Comparison of ENCODE assay signal across 16 cellular contexts in genomic region chr2:168234407-168235085, GRCh38. TPM values are rescaled to one million over a fixed set of nuclear protein-coding genes. Genes with fewer than 3 reads are reported as not detected.
DNase-seq lines count a peak whose midpoint lies in the region; ATAC-seq and TF ChIP-seq lines count a peak whose summit lies in the region.
"Had no signal": no experiment of that assay in that cellular context is flagged by ENCODE, and none has a peak within 500 bp of the region (broad histone marks: within the 10 kb centered on the region; RNA-seq: fewer than 3 reads in every experiment).

No MANE protein-coding gene starts in this region.

- peaks cover 3% of the 10 kb centered on the region for H3K9me3 Mint-ChIP-seq in CD8-positive, alpha-beta T cell
- no peaks in the 10 kb centered on the region for H3K9me3 Mint-ChIP-seq in activated naive CD8-positive, alpha-beta T cell (ENCODE audit: low read depth)
- peaks cover 0 to 6% (median 3%) of the 10 kb centered on the region in 11 donors for H3K9me3 Mint-ChIP-seq in naive thymus-derived CD4-positive, alpha-beta T cell

- peaks cover 42% of the 10 kb centered on the region for H3K4me1 Mint-ChIP-seq in CD8-positive, alpha-beta T cell (ENCODE audit: low read depth)
- H3K4me1 Mint-ChIP-seq in activated naive CD8-positive, alpha-beta T cell (ENCODE audit: low read depth) = peaks cover 48% of the 10 kb centered on the region
- peaks cover 26 to 37% (median 29%) of the 10 kb centered on the region in 7 donors for H3K4me1 Mint-ChIP-seq in naive thymus-derived CD4-positive, alpha-beta T cell

- intact Hi-C loops in CD8-positive, alpha-beta T cell (cut with DNase I, micrococcal nuclease) = no loop called here
- intact Hi-C loops in naive thymus-derived CD4-positive, alpha-beta T cell (cut with micrococcal nuclease) = loop anchor here (1.0 to 5.0 kb wide), 3 partner anchors 10 to 42 kb away; no protein-coding TSS in a partner anchor
- intact Hi-C loops in ascending aorta (cut with DNase I) (no loop called here), posterior cingulate gyrus (cut with DNase I) (no loop called here)

- peaks cover 22% of the 10 kb centered on the region for H3K4me1 ChIP-seq in CD8-positive, alpha-beta T cell (ENCODE audit: insufficient read depth, low read length)
- H3K4me1 ChIP-seq in naive thymus-derived CD4-positive, alpha-beta T cell (ENCODE audit: control insufficient read depth in 2 of 2, insufficient read depth in 2 of 2, low read length in 2 of 2) = peaks cover 7 to 20% of the 10 kb centered on the region in 2 donors
- no peaks in the 10 kb centered on the region for H3K4me1 ChIP-seq in ascending aorta
- H3K4me1 ChIP-seq: HAP-1, upper lobe of left lung had no signal

- peak overlapping the region; percentile 28 for H3K27ac Mint-ChIP-seq in CD8-positive, alpha-beta T cell
- H3K27ac Mint-ChIP-seq in activated naive CD8-positive, alpha-beta T cell = peak overlapping the region; percentile 76
- peak overlapping the region in 7 of 9 donors; percentile 1 to 56 (median 25) for H3K27ac Mint-ChIP-seq in naive thymus-derived CD4-positive, alpha-beta T cell

- peak; percentile 86 for ATAC-seq in CD8-positive, alpha-beta T cell
- ATAC-seq in naive thymus-derived CD4-positive, alpha-beta T cell = peak; percentile 73

- POLR2A ChIA-PET in CD8-positive, alpha-beta T cell (lab: Charles Lee) = no interaction called here
- POLR2A ChIA-PET in naive thymus-derived CD4-positive, alpha-beta T cell (lab: Charles Lee) = no interaction called here

- no peaks in the 10 kb centered on the region for H3K27me3 ChIP-seq in CD8-positive, alpha-beta T cell (ENCODE audit: insufficient read depth, low read length)
- no peaks in the 10 kb centered on the region for H3K27me3 ChIP-seq in naive thymus-derived CD4-positive, alpha-beta T cell (ENCODE audit: control insufficient read depth in 2 of 2, insufficient read depth in 2 of 2, low read length in 2 of 2)
- H3K27me3 ChIP-seq in ascending aorta = no peaks in the 10 kb centered on the region
- H3K27me3 ChIP-seq: upper lobe of left lung had no signal

- peak overlapping the region; percentile 30 for H3K4me3 Mint-ChIP-seq in CD8-positive, alpha-beta T cell
- peak overlapping the region; percentile 14 for H3K4me3 Mint-ChIP-seq in activated naive CD8-positive, alpha-beta T cell
- peak overlapping the region; percentile 9 to 76 (median 58) for H3K4me3 Mint-ChIP-seq in naive thymus-derived CD4-positive, alpha-beta T cell

- H3K36me3 ChIP-seq in CD8-positive, alpha-beta T cell (ENCODE audit: insufficient read depth, low read length) = no peaks in the 10 kb centered on the region
- H3K36me3 ChIP-seq in naive thymus-derived CD4-positive, alpha-beta T cell (ENCODE audit: control insufficient read depth in 2 of 3, insufficient read depth in 3 of 3, low read length in 3 of 3) = no peaks in the 10 kb centered on the region
- H3K36me3 ChIP-seq in ascending aorta = peaks cover 0 to 4% of the 10 kb centered on the region in 2 donors
- H3K36me3 ChIP-seq: HAP-1, upper lobe of left lung had no signal

- no peak for DNase-seq in CD8-positive, alpha-beta T cell
- DNase-seq in HCEC 1CT = peak; percentile 56
- DNase-seq in naive thymus-derived CD4-positive, alpha-beta T cell = peak in 4 of 9 donors; percentile 18 to 40 (median 38)
- no peak for DNase-seq in ascending aorta (ENCODE audit: low spot score in 2 of 2)
- no peak for DNase-seq in NCI-H1105 (lab: John Stamatoyannopoulos, UW)
- DNase-seq in posterior cingulate gyrus = no peak
- DNase-seq in NAMALWA (ENCODE audit: low spot score) = no peak
- DNase-seq: caudate nucleus, DMS79, hippocampal formation, NCI-H345, Right ventricle myocardium superior, upper lobe of left lung had no signal

- no peaks in the 10 kb centered on the region for H3K27me3 Mint-ChIP-seq in CD8-positive, alpha-beta T cell (ENCODE audit: low read depth)
- H3K27me3 Mint-ChIP-seq in activated naive CD8-positive, alpha-beta T cell = no peaks in the 10 kb centered on the region
- H3K27me3 Mint-ChIP-seq in naive thymus-derived CD4-positive, alpha-beta T cell = no peaks in the 10 kb centered on the region

- CTCF ChIA-PET in CD8-positive, alpha-beta T cell (lab: Charles Lee) = no interaction called here
- CTCF ChIA-PET in naive thymus-derived CD4-positive, alpha-beta T cell (lab: Charles Lee) = no interaction called here

- no peak overlapping the region for H3K4me3 ChIP-seq in CD8-positive, alpha-beta T cell (ENCODE audit: low read depth, low read length)
- no peak overlapping the region for H3K4me3 ChIP-seq in naive thymus-derived CD4-positive, alpha-beta T cell (ENCODE audit: low read length)
- H3K4me3 ChIP-seq in ascending aorta = no peak overlapping the region
- H3K4me3 ChIP-seq: HAP-1, skin epidermis, upper lobe of left lung had no signal

- no peak overlapping the region for H3K27ac ChIP-seq in CD8-positive, alpha-beta T cell (ENCODE audit: low read depth, low read length)
- H3K27ac ChIP-seq in naive thymus-derived CD4-positive, alpha-beta T cell (ENCODE audit: low read depth, low read length) = no peak overlapping the region
- H3K27ac ChIP-seq in ascending aorta = no peak overlapping the region
- H3K27ac ChIP-seq: upper lobe of left lung had no signal

- peaks cover 25% of the 10 kb centered on the region for H3K36me3 Mint-ChIP-seq in CD8-positive, alpha-beta T cell
- H3K36me3 Mint-ChIP-seq in activated naive CD8-positive, alpha-beta T cell = peaks cover 18% of the 10 kb centered on the region
- peaks cover 6 to 48% (median 22%) of the 10 kb centered on the region in 5 donors for H3K36me3 Mint-ChIP-seq in naive thymus-derived CD4-positive, alpha-beta T cell

- no peak for TF ChIP-seq CTCF in CD8-positive, alpha-beta T cell (IDR thresholded peaks at IDR 0.05)
- no peak for TF ChIP-seq CTCF in ascending aorta (IDR thresholded peaks at IDR 0.05)

- no peaks in the 10 kb centered on the region for H3K9me3 ChIP-seq in CD8-positive, alpha-beta T cell (ENCODE audit: low read length)
- no peaks in the 10 kb centered on the region for H3K9me3 ChIP-seq in naive thymus-derived CD4-positive, alpha-beta T cell (ENCODE audit: control insufficient read depth in 2 of 3, low read length in 3 of 3)
- no peaks in the 10 kb centered on the region for H3K9me3 ChIP-seq in ascending aorta
- H3K9me3 ChIP-seq: HAP-1 had no signal

RNA-seq across cellular contexts. Expression of gene STK39, which starts 12.8 kb away (rescaled TPM):
- 1 to 10 TPM; 7.5 to 9.6 TPM for total RNA-seq in CD8-positive, alpha-beta T cell
- 10 to 100 TPM; 11.7 to 33.9 (median 20.1) TPM for total RNA-seq in naive thymus-derived CD4-positive, alpha-beta T cell
- 1 to 10 TPM; 2.7 to 4.5 TPM for polyA plus RNA-seq in naive thymus-derived CD4-positive, alpha-beta T cell
- 7.5 TPM for total RNA-seq in ascending aorta

Comparison
In these comparisons a context has a peak if more than half of its experiments do, and no peak if none do; other contexts are left out.
1. H3K27ac Mint-ChIP-seq: peak in every context shown above with its lines; median percentile 76 in activated naive CD8-positive, alpha-beta T cell; 28 in CD8-positive, alpha-beta T cell; 25 in naive thymus-derived CD4-positive, alpha-beta T cell.
2. intact Hi-C loops: an anchor here in naive thymus-derived CD4-positive, alpha-beta T cell (1.0 to 5.0 kb wide); none called in CD8-positive, alpha-beta T cell, ascending aorta and posterior cingulate gyrus.